Comparison of ENCODE assay signal across 20 cellular contexts in the genomic region with DNA sequence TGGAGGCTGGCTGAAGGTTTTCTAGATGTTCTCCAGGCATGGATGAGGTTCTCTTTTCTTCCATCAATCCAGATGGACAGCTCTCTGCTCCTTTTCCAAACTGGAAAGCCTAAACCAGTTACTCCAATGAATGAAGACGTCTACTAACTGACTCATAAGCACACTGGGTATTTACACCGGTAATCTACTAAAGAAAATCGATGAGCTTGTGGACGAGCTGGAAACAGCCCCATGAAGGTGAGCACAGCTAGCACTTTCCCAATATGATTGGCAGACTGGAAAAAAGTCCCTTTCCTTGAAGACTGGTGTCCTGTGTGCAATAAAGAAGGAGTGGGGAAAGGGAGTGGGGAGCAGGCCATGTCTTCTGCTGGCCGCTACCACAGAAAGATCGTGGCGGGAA.
DNase-seq lines count a peak whose midpoint lies in the region; ATAC-seq, FAIRE-seq and TF ChIP-seq lines count a peak whose summit lies in the region.
"Had no signal": no experiment of that assay in that cellular context is flagged by ENCODE, and none has a peak within 500 bp of the region (broad histone marks: within the 10 kb centered on the region; RNA-seq: fewer than 3 reads in every experiment).

No MANE protein-coding gene starts in this region.

- H3K4me1 ChIP-seq in heart left ventricle: peaks cover 0 to 37% (median 22%) of the 10 kb centered on the region in 12 donors
- peaks cover 0 to 21% of the 10 kb centered on the region in 2 donors for H3K4me1 ChIP-seq in right atrium auricular region
- H3K4me1 ChIP-seq in gastroesophageal sphincter: peaks cover 0 to 11% (median 5%) of the 10 kb centered on the region in 3 donors
- peaks cover 0 to 4% (median 2%) of the 10 kb centered on the region in 3 donors for H3K4me1 ChIP-seq in pancreas
- peaks cover 13 to 26% (median 21%) of the 10 kb centered on the region in 4 donors for H3K4me1 ChIP-seq in upper lobe of left lung
- H3K4me1 ChIP-seq: A549 had no signal

- no peak overlapping the region for H3K27ac Mint-ChIP-seq in natural killer cell
- H3K27ac Mint-ChIP-seq: CD14-positive monocyte; CD4-positive, alpha-beta memory T cell; GM23338 had no signal

- intact Hi-C loops in heart left ventricle (cut with DNase I): loop anchor here in 7 of 10 donors (2.0 to 10.0 kb wide), 10 partner anchors 41 to 236 kb away; partner anchors contain the start of gene SPRED2 (in 3 of the 7)
- intact Hi-C loops in pancreas (cut with DNase I): no loop called here
- intact Hi-C loops in natural killer cell (cut with micrococcal nuclease): no loop called here

- H3K27me3 ChIP-seq in heart left ventricle (no peaks in the 10 kb centered on the region), right atrium auricular region (no peaks in the 10 kb centered on the region), gastroesophageal sphincter (no peaks in the 10 kb centered on the region), pancreas (no peaks in the 10 kb centered on the region), upper lobe of left lung (no peaks in the 10 kb centered on the region)

- H3K4me3 ChIP-seq in heart left ventricle (no peak overlapping the region), right atrium auricular region (no peak overlapping the region), gastroesophageal sphincter (no peak overlapping the region), pancreas (no peak overlapping the region), upper lobe of left lung (no peak overlapping the region)
- H3K4me3 ChIP-seq: A549, GM23338 had no signal

- no peaks in the 10 kb centered on the region for H3K27me3 Mint-ChIP-seq in natural killer cell (ENCODE audit: low read depth in 2 of 2)
- H3K27me3 Mint-ChIP-seq: CD4-positive, alpha-beta memory T cell had no signal

- 92 to 96% (median 94%) methylated on average over 7 of the region's 7 CpGs for WGBS in heart left ventricle, 4 donors
- 94 to 100% methylated on average over 3 to 7 of the region's 7 CpGs for WGBS in gastroesophageal sphincter (ENCODE audit: low coverage in 1 of 2), 2 donors
- 72 to 77% methylated on average over 7 of the region's 7 CpGs for WGBS in pancreas, 2 donors
- WGBS in upper lobe of left lung, 2 donors: 92 to 97% methylated on average over 7 of the region's 7 CpGs

- H3K4me1 Mint-ChIP-seq in natural killer cell: no peaks in the 10 kb centered on the region
- H3K4me1 Mint-ChIP-seq: CD4-positive, alpha-beta memory T cell; GM23338 had no signal

- H3K27ac ChIP-seq in heart left ventricle (peak overlapping the region in 11 of 12 donors; percentile 30 to 79 (median 50)), right atrium auricular region (no peak overlapping the region), gastroesophageal sphincter (peak overlapping the region in 3 of 4 donors; percentile 18 to 72 (median 43)), pancreas (no peak overlapping the region), upper lobe of left lung (peak overlapping the region; percentile 36 to 89 (median 71))
- H3K27ac ChIP-seq: 22Rv1, A549 had no signal

- FAIRE-seq in pancreas (lab: Jason Lieb, UNC): no peak
- FAIRE-seq: A549, H54, HepG2 had no signal

- no peak for TF ChIP-seq POLR2A in heart left ventricle (IDR thresholded peaks at IDR 0.05)
- TF ChIP-seq POLR2A in gastroesophageal sphincter (IDR thresholded peaks at IDR 0.05): no peak
- TF ChIP-seq POLR2A in upper lobe of left lung (IDR thresholded peaks at IDR 0.05): no peak

- no peaks in the 10 kb centered on the region for H3K9me3 ChIP-seq in heart left ventricle
- no peaks in the 10 kb centered on the region for H3K9me3 ChIP-seq in right atrium auricular region
- no peaks in the 10 kb centered on the region for H3K9me3 ChIP-seq in gastroesophageal sphincter
- H3K9me3 ChIP-seq in pancreas: no peaks in the 10 kb centered on the region
- H3K9me3 ChIP-seq in upper lobe of left lung: no peaks in the 10 kb centered on the region
- H3K9me3 ChIP-seq: A549 had no signal

- ATAC-seq in heart left ventricle (no peak), gastroesophageal sphincter (no peak), pancreas (peak in 3 of 4 donors; percentile 22 to 65 (median 64)), upper lobe of left lung (ENCODE audit: low FRiP score in 2 of 2) (no peak), natural killer cell (no peak), HG03342 (IDR thresholded peaks at IDR 0.05; ENCODE audit: unreplicated experiment) (no peak)
- ATAC-seq: A549, GM23338, HepG2 had no signal

- H3K4me3 Mint-ChIP-seq in natural killer cell: no peak overlapping the region
- H3K4me3 Mint-ChIP-seq: CD14-positive monocyte; CD4-positive, alpha-beta memory T cell; GM23338 had no signal

- no peak for TF ChIP-seq EP300 in gastroesophageal sphincter (IDR thresholded peaks at IDR 0.05)
- no peak for TF ChIP-seq EP300 in upper lobe of left lung (IDR thresholded peaks at IDR 0.05)

- peaks cover 7% of the 10 kb centered on the region for H3K36me3 Mint-ChIP-seq in natural killer cell

- no peak for DNase-seq in heart left ventricle
- DNase-seq in right atrium auricular region (ENCODE audit: low spot score): no peak
- no peak for DNase-seq in pancreas
- DNase-seq in upper lobe of left lung: no peak
- no peak for DNase-seq in natural killer cell
- DNase-seq in NCI-H526 (lab: John Stamatoyannopoulos, UW): no peak
- DNase-seq: AML-193; Calu3; CD4-positive, alpha-beta memory T cell; DMS79 treated with DMSO at 0.1 percent for 48 hours; GF-D8; HCEC 1CT had no signal

- H3K36me3 ChIP-seq in heart left ventricle: peaks cover 0 to 55% (median 48%) of the 10 kb centered on the region in 9 donors
- H3K36me3 ChIP-seq in right atrium auricular region: peaks cover 52% of the 10 kb centered on the region
- H3K36me3 ChIP-seq in gastroesophageal sphincter: peaks cover 0 to 61% of the 10 kb centered on the region in 2 donors
- peaks cover 0 to 34% (median 6%) of the 10 kb centered on the region in 3 donors for H3K36me3 ChIP-seq in pancreas
- H3K36me3 ChIP-seq in upper lobe of left lung: peaks cover 5 to 44% (median 13%) of the 10 kb centered on the region in 4 donors

- no peak for TF ChIP-seq CTCF in heart left ventricle (IDR thresholded peaks at IDR 0.05)
- TF ChIP-seq CTCF in right atrium auricular region (IDR thresholded peaks at IDR 0.05): no peak
- no peak for TF ChIP-seq CTCF in gastroesophageal sphincter (IDR thresholded peaks at IDR 0.05)
- no peak for TF ChIP-seq CTCF in pancreas (IDR thresholded peaks at IDR 0.05)
- TF ChIP-seq CTCF in upper lobe of left lung (IDR thresholded peaks at IDR 0.05): no peak
- TF ChIP-seq CTCF in natural killer cell (IDR thresholded peaks at IDR 0.05): no peak

- no peaks in the 10 kb centered on the region for H3K9me3 Mint-ChIP-seq in natural killer cell
- H3K9me3 Mint-ChIP-seq: GM23338 had no signal

Comparison
In these comparisons a context has a peak if more than half of its experiments do, and no peak if none do; other contexts are left out.
1. H3K27ac ChIP-seq: peak in heart left ventricle (11 of 12), gastroesophageal sphincter (3 of 4) and upper lobe of left lung (4 of 4); none in right atrium auricular region (0 of 2) and pancreas (0 of 4).
2. ATAC-seq: peak in pancreas (3 of 4); none in heart left ventricle (0 of 4), gastroesophageal sphincter (single experiment), upper lobe of left lung (0 of 2), natural killer cell (0 of 3) and HG03342 (single experiment).
3. intact Hi-C loops: an anchor here in heart left ventricle (2.0 to 10.0 kb wide); none called in pancreas and natural killer cell.